1 cellular context compared by ENCODE assay signal in the genomic region with DNA sequence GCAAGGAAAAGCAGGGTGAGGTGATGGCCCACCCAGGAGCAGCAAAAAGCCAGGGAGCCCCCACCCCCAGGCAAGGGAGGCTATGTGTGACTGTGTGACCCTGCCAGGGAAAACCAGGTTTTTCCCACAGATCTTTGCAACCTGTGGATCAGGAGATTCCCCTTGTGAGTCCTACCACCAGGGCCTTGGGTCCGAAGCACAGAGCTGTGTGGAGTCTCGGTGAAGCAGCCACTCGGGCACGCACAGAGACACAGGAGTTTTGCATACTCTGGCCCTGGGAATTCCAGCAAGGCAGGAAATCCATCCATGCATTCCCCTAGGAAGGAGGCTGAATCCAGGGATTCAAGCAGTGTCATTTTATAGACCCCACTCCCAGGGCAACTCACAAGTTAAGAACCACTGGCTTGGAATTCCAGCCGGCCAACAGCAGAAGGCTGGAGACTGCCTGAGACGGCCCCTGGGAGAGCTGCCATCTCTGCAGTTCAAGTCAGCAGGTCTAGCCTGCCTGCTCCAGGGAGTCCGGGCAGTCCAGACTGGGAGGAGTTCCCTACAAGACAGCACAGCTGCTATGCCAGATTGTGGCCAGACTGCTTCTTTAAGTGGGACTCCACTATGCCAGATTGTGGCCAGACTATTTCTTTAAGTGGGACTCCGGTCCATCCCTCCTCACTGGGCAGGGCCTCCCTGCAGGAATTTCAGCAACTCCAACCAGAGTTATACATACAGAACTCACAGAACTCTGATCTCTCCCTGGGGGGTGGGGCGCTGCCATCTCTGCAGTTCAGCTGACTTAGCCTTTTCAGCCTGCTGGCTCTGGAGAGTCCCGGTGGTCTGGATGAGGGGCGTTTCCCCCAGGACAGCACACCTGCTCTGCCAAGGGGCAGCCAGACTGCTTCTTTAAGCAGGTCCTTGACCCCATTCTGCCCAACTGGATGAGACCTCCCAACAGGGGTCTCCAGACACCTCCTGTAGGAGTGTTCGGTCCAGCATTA.
TF ChIP-seq lines count a peak whose summit lies in the region.

No MANE protein-coding gene starts in this region.

TF ChIP-seq in HepG2, 621 proteins besides CTCF, POLR2A, EP300 and RAD21 (continued from another document):
- TF ChIP-seq BCLAF1 (IDR thresholded peaks at IDR 0.05): no peak
- no peak for TF ChIP-seq ZFP36L1 (CRISPR knock-in tag; IDR thresholded peaks at IDR 0.05)
- TF ChIP-seq ATF7 (IDR thresholded peaks at IDR 0.05): no peak
- TF ChIP-seq ATF7 (CRISPR knock-in tag; IDR thresholded peaks at IDR 0.05): no peak
- TF ChIP-seq MEF2D (CRISPR knock-in tag; IDR thresholded peaks at IDR 0.05): no peak
- TF ChIP-seq, protein P1, sequence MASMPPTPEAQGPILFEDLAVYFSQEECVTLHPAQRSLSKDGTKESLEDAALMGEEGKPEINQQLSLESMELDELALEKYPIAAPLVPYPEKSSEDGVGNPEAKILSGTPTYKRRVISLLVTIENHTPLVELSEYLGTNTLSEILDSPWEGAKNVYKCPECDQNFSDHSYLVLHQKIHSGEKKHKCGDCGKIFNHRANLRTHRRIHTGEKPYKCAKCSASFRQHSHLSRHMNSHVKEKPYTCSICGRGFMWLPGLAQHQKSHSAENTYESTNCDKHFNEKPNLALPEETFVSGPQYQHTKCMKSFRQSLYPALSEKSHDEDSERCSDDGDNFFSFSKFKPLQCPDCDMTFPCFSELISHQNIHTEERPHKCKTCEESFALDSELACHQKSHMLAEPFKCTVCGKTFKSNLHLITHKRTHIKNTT (CRISPR knock-in tag; IDR thresholded peaks at IDR 0.05): no peak
- TF ChIP-seq MIER3 (CRISPR knock-in tag; IDR thresholded peaks at IDR 0.05; ENCODE audit: borderline replicate concordance): no peak
- no peak for TF ChIP-seq ZBTB39 (CRISPR knock-in tag; IDR thresholded peaks at IDR 0.05)
- TF ChIP-seq ZNF629 (CRISPR knock-in tag; conservative IDR thresholded peaks at IDR 0.05): no peak
- TF ChIP-seq NR2F6 (IDR thresholded peaks at IDR 0.05): no peak
- no peak for TF ChIP-seq NR2F6 (CRISPR knock-in tag; IDR thresholded peaks at IDR 0.05)
- no peak for TF ChIP-seq PTBP1 (IDR thresholded peaks at IDR 0.05; ENCODE audit: low read depth, low read length, poor library complexity, severe bottlenecking)
- no peak for TF ChIP-seq REXO4 (CRISPR knock-in tag; IDR thresholded peaks at IDR 0.05; ENCODE audit: borderline replicate concordance)
- TF ChIP-seq TIGD3 (CRISPR knock-in tag; IDR thresholded peaks at IDR 0.05; ENCODE audit: borderline replicate concordance): no peak
- TF ChIP-seq RXRB (CRISPR knock-in tag; IDR thresholded peaks at IDR 0.05; ENCODE audit: borderline replicate concordance): no peak
- no peak for TF ChIP-seq HOXA5 (CRISPR knock-in tag; IDR thresholded peaks at IDR 0.05)
